ENCODE assay signal across 2 cellular contexts in genomic region chr1:157868664-157869063, GRCh38.
TF ChIP-seq lines count a peak whose summit lies in the region.

No MANE protein-coding gene starts in this region.

TF ChIP-seq in GM23338, 12 proteins besides CTCF, POLR2A, EP300 and RAD21 (continued from another document):
- TF ChIP-seq, protein P1, sequence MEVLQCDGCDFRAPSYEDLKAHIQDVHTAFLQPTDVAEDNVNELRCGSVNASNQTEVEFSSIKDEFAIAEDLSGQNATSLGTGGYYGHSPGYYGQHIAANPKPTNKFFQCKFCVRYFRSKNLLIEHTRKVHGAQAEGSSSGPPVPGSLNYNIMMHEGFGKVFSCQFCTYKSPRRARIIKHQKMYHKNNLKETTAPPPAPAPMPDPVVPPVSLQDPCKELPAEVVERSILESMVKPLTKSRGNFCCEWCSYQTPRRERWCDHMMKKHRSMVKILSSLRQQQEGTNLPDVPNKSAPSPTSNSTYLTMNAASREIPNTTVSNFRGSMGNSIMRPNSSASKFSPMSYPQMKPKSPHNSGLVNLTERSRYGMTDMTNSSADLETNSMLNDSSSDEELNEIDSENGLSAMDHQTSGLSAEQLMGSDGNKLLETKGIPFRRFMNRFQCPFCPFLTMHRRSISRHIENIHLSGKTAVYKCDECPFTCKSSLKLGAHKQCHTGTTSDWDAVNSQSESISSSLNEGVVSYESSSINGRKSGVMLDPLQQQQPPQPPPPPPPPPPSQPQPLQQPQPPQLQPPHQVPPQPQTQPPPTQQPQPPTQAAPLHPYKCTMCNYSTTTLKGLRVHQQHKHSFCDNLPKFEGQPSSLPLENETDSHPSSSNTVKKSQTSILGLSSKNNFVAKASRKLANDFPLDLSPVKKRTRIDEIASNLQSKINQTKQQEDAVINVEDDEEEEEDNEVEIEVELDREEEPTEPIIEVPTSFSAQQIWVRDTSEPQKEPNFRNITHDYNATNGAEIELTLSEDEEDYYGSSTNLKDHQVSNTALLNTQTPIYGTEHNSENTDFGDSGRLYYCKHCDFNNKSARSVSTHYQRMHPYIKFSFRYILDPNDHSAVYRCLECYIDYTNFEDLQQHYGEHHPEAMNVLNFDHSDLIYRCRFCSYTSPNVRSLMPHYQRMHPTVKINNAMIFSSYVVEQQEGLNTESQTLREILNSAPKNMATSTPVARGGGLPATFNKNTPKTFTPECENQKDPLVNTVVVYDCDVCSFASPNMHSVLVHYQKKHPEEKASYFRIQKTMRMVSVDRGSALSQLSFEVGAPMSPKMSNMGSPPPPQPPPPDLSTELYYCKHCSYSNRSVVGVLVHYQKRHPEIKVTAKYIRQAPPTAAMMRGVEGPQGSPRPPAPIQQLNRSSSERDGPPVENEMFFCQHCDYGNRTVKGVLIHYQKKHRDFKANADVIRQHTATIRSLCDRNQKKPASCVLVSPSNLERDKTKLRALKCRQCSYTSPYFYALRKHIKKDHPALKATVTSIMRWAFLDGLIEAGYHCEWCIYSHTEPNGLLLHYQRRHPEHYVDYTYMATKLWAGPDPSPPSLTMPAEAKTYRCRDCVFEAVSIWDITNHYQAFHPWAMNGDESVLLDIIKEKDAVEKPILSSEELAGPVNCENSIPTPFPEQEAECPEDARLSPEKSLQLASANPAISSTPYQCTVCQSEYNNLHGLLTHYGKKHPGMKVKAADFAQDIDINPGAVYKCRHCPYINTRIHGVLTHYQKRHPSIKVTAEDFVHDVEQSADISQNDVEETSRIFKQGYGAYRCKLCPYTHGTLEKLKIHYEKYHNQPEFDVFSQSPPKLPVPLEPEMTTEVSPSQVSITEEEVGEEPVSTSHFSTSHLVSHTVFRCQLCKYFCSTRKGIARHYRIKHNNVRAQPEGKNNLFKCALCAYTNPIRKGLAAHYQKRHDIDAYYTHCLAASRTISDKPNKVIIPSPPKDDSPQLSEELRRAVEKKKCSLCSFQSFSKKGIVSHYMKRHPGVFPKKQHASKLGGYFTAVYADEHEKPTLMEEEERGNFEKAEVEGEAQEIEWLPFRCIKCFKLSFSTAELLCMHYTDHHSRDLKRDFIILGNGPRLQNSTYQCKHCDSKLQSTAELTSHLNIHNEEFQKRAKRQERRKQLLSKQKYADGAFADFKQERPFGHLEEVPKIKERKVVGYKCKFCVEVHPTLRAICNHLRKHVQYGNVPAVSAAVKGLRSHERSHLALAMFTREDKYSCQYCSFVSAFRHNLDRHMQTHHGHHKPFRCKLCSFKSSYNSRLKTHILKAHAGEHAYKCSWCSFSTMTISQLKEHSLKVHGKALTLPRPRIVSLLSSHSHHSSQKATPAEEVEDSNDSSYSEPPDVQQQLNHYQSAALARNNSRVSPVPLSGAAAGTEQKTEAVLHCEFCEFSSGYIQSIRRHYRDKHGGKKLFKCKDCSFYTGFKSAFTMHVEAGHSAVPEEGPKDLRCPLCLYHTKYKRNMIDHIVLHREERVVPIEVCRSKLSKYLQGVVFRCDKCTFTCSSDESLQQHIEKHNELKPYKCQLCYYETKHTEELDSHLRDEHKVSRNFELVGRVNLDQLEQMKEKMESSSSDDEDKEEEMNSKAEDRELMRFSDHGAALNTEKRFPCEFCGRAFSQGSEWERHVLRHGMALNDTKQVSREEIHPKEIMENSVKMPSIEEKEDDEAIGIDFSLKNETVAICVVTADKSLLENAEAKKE (CRISPR knock-in tag; IDR thresholded peaks at IDR 0.05): no peak
- TF ChIP-seq CREB1 (CRISPR knock-in tag; IDR thresholded peaks at IDR 0.05; ENCODE audit: low read depth): no peak
- no peak for TF ChIP-seq POLR2AphosphoS5 (IDR thresholded peaks at IDR 0.05; ENCODE audit: low read depth)
- TF ChIP-seq, protein P2, sequence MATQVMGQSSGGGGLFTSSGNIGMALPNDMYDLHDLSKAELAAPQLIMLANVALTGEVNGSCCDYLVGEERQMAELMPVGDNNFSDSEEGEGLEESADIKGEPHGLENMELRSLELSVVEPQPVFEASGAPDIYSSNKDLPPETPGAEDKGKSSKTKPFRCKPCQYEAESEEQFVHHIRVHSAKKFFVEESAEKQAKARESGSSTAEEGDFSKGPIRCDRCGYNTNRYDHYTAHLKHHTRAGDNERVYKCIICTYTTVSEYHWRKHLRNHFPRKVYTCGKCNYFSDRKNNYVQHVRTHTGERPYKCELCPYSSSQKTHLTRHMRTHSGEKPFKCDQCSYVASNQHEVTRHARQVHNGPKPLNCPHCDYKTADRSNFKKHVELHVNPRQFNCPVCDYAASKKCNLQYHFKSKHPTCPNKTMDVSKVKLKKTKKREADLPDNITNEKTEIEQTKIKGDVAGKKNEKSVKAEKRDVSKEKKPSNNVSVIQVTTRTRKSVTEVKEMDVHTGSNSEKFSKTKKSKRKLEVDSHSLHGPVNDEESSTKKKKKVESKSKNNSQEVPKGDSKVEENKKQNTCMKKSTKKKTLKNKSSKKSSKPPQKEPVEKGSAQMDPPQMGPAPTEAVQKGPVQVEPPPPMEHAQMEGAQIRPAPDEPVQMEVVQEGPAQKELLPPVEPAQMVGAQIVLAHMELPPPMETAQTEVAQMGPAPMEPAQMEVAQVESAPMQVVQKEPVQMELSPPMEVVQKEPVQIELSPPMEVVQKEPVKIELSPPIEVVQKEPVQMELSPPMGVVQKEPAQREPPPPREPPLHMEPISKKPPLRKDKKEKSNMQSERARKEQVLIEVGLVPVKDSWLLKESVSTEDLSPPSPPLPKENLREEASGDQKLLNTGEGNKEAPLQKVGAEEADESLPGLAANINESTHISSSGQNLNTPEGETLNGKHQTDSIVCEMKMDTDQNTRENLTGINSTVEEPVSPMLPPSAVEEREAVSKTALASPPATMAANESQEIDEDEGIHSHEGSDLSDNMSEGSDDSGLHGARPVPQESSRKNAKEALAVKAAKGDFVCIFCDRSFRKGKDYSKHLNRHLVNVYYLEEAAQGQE (IDR thresholded peaks at IDR 0.05; ENCODE audit: unreplicated experiment): no peak

TF ChIP-seq in WTC11, 78 proteins besides CTCF, POLR2A, EP300 and RAD21 (continued from another document):
- TF ChIP-seq, protein P3, sequence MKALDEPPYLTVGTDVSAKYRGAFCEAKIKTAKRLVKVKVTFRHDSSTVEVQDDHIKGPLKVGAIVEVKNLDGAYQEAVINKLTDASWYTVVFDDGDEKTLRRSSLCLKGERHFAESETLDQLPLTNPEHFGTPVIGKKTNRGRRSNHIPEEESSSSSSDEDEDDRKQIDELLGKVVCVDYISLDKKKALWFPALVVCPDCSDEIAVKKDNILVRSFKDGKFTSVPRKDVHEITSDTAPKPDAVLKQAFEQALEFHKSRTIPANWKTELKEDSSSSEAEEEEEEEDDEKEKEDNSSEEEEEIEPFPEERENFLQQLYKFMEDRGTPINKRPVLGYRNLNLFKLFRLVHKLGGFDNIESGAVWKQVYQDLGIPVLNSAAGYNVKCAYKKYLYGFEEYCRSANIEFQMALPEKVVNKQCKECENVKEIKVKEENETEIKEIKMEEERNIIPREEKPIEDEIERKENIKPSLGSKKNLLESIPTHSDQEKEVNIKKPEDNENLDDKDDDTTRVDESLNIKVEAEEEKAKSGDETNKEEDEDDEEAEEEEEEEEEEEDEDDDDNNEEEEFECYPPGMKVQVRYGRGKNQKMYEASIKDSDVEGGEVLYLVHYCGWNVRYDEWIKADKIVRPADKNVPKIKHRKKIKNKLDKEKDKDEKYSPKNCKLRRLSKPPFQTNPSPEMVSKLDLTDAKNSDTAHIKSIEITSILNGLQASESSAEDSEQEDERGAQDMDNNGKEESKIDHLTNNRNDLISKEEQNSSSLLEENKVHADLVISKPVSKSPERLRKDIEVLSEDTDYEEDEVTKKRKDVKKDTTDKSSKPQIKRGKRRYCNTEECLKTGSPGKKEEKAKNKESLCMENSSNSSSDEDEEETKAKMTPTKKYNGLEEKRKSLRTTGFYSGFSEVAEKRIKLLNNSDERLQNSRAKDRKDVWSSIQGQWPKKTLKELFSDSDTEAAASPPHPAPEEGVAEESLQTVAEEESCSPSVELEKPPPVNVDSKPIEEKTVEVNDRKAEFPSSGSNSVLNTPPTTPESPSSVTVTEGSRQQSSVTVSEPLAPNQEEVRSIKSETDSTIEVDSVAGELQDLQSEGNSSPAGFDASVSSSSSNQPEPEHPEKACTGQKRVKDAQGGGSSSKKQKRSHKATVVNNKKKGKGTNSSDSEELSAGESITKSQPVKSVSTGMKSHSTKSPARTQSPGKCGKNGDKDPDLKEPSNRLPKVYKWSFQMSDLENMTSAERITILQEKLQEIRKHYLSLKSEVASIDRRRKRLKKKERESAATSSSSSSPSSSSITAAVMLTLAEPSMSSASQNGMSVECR (CRISPR knock-in tag; IDR thresholded peaks at IDR 0.05; ENCODE audit: borderline replicate concordance): no peak
- TF ChIP-seq ERG (CRISPR knock-in tag; IDR thresholded peaks at IDR 0.05): no peak
- no peak for TF ChIP-seq NR1H2 (CRISPR knock-in tag; IDR thresholded peaks at IDR 0.05)
- TF ChIP-seq EMX1 (CRISPR knock-in tag; IDR thresholded peaks at IDR 0.05): no peak
- TF ChIP-seq ZNF263 (CRISPR knock-in tag; IDR thresholded peaks at IDR 0.05; ENCODE audit: low read depth): no peak
- TF ChIP-seq, protein P4, sequence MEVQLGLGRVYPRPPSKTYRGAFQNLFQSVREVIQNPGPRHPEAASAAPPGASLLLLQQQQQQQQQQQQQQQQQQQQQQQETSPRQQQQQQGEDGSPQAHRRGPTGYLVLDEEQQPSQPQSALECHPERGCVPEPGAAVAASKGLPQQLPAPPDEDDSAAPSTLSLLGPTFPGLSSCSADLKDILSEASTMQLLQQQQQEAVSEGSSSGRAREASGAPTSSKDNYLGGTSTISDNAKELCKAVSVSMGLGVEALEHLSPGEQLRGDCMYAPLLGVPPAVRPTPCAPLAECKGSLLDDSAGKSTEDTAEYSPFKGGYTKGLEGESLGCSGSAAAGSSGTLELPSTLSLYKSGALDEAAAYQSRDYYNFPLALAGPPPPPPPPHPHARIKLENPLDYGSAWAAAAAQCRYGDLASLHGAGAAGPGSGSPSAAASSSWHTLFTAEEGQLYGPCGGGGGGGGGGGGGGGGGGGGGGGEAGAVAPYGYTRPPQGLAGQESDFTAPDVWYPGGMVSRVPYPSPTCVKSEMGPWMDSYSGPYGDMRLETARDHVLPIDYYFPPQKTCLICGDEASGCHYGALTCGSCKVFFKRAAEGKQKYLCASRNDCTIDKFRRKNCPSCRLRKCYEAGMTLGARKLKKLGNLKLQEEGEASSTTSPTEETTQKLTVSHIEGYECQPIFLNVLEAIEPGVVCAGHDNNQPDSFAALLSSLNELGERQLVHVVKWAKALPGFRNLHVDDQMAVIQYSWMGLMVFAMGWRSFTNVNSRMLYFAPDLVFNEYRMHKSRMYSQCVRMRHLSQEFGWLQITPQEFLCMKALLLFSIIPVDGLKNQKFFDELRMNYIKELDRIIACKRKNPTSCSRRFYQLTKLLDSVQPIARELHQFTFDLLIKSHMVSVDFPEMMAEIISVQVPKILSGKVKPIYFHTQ (CRISPR knock-in tag; IDR thresholded peaks at IDR 0.05): no peak
- TF ChIP-seq OVOL2 (CRISPR knock-in tag; IDR thresholded peaks at IDR 0.05; ENCODE audit: borderline replicate concordance): no peak
- TF ChIP-seq, protein P5, sequence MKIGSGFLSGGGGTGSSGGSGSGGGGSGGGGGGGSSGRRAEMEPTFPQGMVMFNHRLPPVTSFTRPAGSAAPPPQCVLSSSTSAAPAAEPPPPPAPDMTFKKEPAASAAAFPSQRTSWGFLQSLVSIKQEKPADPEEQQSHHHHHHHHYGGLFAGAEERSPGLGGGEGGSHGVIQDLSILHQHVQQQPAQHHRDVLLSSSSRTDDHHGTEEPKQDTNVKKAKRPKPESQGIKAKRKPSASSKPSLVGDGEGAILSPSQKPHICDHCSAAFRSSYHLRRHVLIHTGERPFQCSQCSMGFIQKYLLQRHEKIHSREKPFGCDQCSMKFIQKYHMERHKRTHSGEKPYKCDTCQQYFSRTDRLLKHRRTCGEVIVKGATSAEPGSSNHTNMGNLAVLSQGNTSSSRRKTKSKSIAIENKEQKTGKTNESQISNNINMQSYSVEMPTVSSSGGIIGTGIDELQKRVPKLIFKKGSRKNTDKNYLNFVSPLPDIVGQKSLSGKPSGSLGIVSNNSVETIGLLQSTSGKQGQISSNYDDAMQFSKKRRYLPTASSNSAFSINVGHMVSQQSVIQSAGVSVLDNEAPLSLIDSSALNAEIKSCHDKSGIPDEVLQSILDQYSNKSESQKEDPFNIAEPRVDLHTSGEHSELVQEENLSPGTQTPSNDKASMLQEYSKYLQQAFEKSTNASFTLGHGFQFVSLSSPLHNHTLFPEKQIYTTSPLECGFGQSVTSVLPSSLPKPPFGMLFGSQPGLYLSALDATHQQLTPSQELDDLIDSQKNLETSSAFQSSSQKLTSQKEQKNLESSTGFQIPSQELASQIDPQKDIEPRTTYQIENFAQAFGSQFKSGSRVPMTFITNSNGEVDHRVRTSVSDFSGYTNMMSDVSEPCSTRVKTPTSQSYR (CRISPR knock-in tag; IDR thresholded peaks at IDR 0.05): no peak
- no peak for TF ChIP-seq ZNF219 (CRISPR knock-in tag; IDR thresholded peaks at IDR 0.05; ENCODE audit: borderline replicate concordance)
- TF ChIP-seq NFYB (CRISPR knock-in tag; conservative IDR thresholded peaks at IDR 0.05; ENCODE audit: low read depth): no peak
- no peak for TF ChIP-seq NFATC4 (CRISPR knock-in tag; IDR thresholded peaks at IDR 0.05)
- TF ChIP-seq, protein P6, sequence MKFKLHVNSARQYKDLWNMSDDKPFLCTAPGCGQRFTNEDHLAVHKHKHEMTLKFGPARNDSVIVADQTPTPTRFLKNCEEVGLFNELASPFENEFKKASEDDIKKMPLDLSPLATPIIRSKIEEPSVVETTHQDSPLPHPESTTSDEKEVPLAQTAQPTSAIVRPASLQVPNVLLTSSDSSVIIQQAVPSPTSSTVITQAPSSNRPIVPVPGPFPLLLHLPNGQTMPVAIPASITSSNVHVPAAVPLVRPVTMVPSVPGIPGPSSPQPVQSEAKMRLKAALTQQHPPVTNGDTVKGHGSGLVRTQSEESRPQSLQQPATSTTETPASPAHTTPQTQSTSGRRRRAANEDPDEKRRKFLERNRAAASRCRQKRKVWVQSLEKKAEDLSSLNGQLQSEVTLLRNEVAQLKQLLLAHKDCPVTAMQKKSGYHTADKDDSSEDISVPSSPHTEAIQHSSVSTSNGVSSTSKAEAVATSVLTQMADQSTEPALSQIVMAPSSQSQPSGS (CRISPR knock-in tag; IDR thresholded peaks at IDR 0.05; ENCODE audit: borderline replicate concordance, low read depth): no peak
- TF ChIP-seq FOXJ3 (CRISPR knock-in tag; IDR thresholded peaks at IDR 0.05; ENCODE audit: borderline replicate concordance): no peak
- no peak for TF ChIP-seq FOXP1 (CRISPR knock-in tag; IDR thresholded peaks at IDR 0.05; ENCODE audit: borderline replicate concordance)
- TF ChIP-seq RELA (CRISPR knock-in tag; IDR thresholded peaks at IDR 0.05; ENCODE audit: borderline replicate concordance): no peak
- TF ChIP-seq CDX4 (CRISPR knock-in tag; IDR thresholded peaks at IDR 0.05; ENCODE audit: borderline replicate concordance): no peak
- no peak for TF ChIP-seq SMAD3 (CRISPR knock-in tag; IDR thresholded peaks at IDR 0.05; ENCODE audit: borderline replicate concordance)
TF ChIP-seq in WTC11: peak in this region for 0.
